Comparison of ENCODE assay signal across 8 cellular contexts in the genomic region with DNA sequence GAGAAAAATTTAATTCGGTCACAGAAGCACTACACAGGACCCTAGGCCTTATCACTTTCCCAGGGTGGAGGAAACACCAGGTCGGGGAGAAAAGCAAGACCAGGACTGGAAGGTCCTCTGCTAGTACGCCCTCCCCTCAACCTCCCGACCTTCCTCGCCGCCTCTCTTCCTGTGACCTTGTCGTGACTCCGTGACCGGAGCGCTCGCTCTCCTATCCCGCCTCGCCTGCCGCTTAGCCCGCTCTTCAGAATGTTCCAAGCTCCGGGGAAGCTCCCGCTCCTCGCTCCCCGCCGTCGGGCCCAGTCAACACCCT. TPM values are rescaled to one million over a fixed set of nuclear protein-coding genes. Genes with fewer than 3 reads are reported as not detected.
A peak's percentile ranks its signal among the peaks of the same experiment; 100 is the strongest.
DNase-seq lines count a peak whose midpoint lies in the region; ATAC-seq and TF ChIP-seq lines count a peak whose summit lies in the region.

No MANE protein-coding gene starts in this region.

- TF ChIP-seq CTCF in C4-2B (conservative IDR thresholded peaks at IDR 0.05) (no peak), coronary artery (IDR thresholded peaks at IDR 0.05) (no peak)

- H3K27ac ChIP-seq in C4-2B: peak overlapping the region; percentile 91
- peak overlapping the region; percentile 97 to 98 for H3K27ac ChIP-seq in coronary artery
- peak overlapping the region; percentile 74 for H3K27ac ChIP-seq in temporal lobe (ENCODE audit: low read depth, low read length)

- DNase-seq in SKM-1 (lab: John Stamatoyannopoulos, UW; ENCODE audit: unreplicated experiment) (peak; percentile 27), coronary artery (ENCODE audit: low spot score) (no peak), lung microvascular endothelial cell (ENCODE audit: low read depth in 2 of 2) (peak; percentile 42 to 54), NCI-H446 (lab: John Stamatoyannopoulos, UW) (no peak)

- peak overlapping the region; percentile 93 for H3K4me3 ChIP-seq in coronary artery

- ATAC-seq in GM19023 (IDR thresholded peaks at IDR 0.05; ENCODE audit: unreplicated experiment) (peak; percentile 40), HG03139 (IDR thresholded peaks at IDR 0.05; ENCODE audit: unreplicated experiment) (peak; percentile 23)

RNA-seq across cellular contexts. Expression of a gene that starts 0.5 kb away (rescaled TPM):
- total RNA-seq in lung microvascular endothelial cell (93.5 and 95.5 TPM in 2 replicates), temporal lobe (87.8 TPM)

RNA-seq across cellular contexts. Expression of a gene that starts 5.5 kb away (rescaled TPM):
- total RNA-seq in lung microvascular endothelial cell (4.8 and 71.4 TPM in 2 replicates), temporal lobe (0.74 TPM)

RNA-seq across cellular contexts. Expression of a gene that starts 30.7 kb away (rescaled TPM):
- total RNA-seq in lung microvascular endothelial cell: 0.20 and 0.22 TPM in 2 replicates
- total RNA-seq in temporal lobe: 2.7 TPM

Comparison
In these comparisons a context has a peak if more than half of its experiments do, and no peak if none do; other contexts are left out.
1. DNase-seq: peak in SKM-1 (single experiment) and lung microvascular endothelial cell (2 of 2); none in coronary artery (single experiment) and NCI-H446 (0 of 2).
2. Peak in every context shown above with its lines, with median percentiles within 50 percentile points of each other: H3K27ac ChIP-seq.